In genomic region chr1:236604218-236605029, GRCh38 we compare ENCODE assay signal across 8 cellular contexts. TPM values are rescaled to one million over a fixed set of nuclear protein-coding genes. Genes with fewer than 3 reads are reported as not detected.
DNase-seq lines count a peak whose midpoint lies in the region; ATAC-seq and TF ChIP-seq lines count a peak whose summit lies in the region.

TSS of gene HEATR1 (minus strand) at chr1:236604516. CDS start at chr1:236604095, 421 bp downstream.

- H3K9me3 ChIP-seq in gastroesophageal sphincter (no peaks in the 10 kb centered on the region), neutrophil (no peaks in the 10 kb centered on the region)

- TF ChIP-seq EP300 in gastroesophageal sphincter (IDR thresholded peaks at IDR 0.05): no peak

- peak within 1 kb of the TSS; percentile 78 to 90 (median 86) for H3K27ac ChIP-seq in gastroesophageal sphincter
- peak within 1 kb of the TSS; percentile 65 for H3K27ac ChIP-seq in neutrophil
- peak within 1 kb of the TSS; percentile 20 for H3K27ac ChIP-seq in substantia nigra (ENCODE audit: low read depth, low read length, poor library complexity, severe bottlenecking)

- intact Hi-C loops in activated naive CD4-positive, alpha-beta T cell treated with anti-CD3 and anti-CD28 coated beads for 36 hours (cut with micrococcal nuclease): loop anchor here (1.0 to 5.0 kb wide), 6 partner anchors 80 to 958 kb away; partner anchors contain the start of genes ACTN2, GPR137B and MTR

- H3K9me3 Mint-ChIP-seq in activated naive CD4-positive, alpha-beta T cell treated with anti-CD3 and anti-CD28 coated beads for 36 hours: no peaks in the 10 kb centered on the region

- H3K27me3 ChIP-seq in gastroesophageal sphincter (no peaks in the 10 kb centered on the region), neutrophil (peaks cover 42% of the 10 kb centered on the region)

- peak within 1 kb of the TSS; percentile 88 for H3K27ac Mint-ChIP-seq in activated naive CD4-positive, alpha-beta T cell treated with anti-CD3 and anti-CD28 coated beads for 36 hours

- H3K27me3 Mint-ChIP-seq in activated naive CD4-positive, alpha-beta T cell treated with anti-CD3 and anti-CD28 coated beads for 36 hours (ENCODE audit: low read depth): peaks cover 7% of the 10 kb centered on the region

- peak; percentile 19 to 24 for TF ChIP-seq POLR2A in gastroesophageal sphincter (IDR thresholded peaks at IDR 0.05)

- 4 to 9% methylated on average over 12 to 19 of the region's 48 CpGs for WGBS in gastroesophageal sphincter (ENCODE audit: low coverage in 1 of 2), 2 donors

- CTCF ChIA-PET in activated naive CD4-positive, alpha-beta T cell treated with anti-CD3 and anti-CD28 coated beads for 36 hours (lab: Charles Lee): interaction anchor here (0.6 to 1.8 kb wide), 5 partner anchors 9 to 958 kb away, joined by 3 to 5 read pairs (median 3); no protein-coding TSS in a partner anchor

- no peak for TF ChIP-seq CTCF in HFF-Myc (IDR thresholded peaks at IDR 0.05; ENCODE audit: low read depth, low read length, missing control alignments)
- TF ChIP-seq CTCF in gastroesophageal sphincter (IDR thresholded peaks at IDR 0.05): no peak
- no peak for TF ChIP-seq CTCF in neutrophil (IDR thresholded peaks at IDR 0.05)

- H3K4me1 Mint-ChIP-seq in activated naive CD4-positive, alpha-beta T cell treated with anti-CD3 and anti-CD28 coated beads for 36 hours (ENCODE audit: low read depth): peaks cover 30% of the 10 kb centered on the region

- peak; percentile 96 for DNase-seq in GM03348 (ENCODE audit: low spot score)
- DNase-seq in HFF-Myc (ENCODE audit: extremely low read depth, low read depth): peak; percentile 91
- DNase-seq in NAMALWA (ENCODE audit: low spot score): peak; percentile 90
- DNase-seq in SK-N-DZ (ENCODE audit: low spot score): peak; percentile 94
- peak; percentile 93 for DNase-seq in activated naive CD4-positive, alpha-beta T cell treated with anti-CD3 and anti-CD28 coated beads for 36 hours
- DNase-seq in substantia nigra (lab: John Stamatoyannopoulos, UW): peak; percentile 60 to 96 (median 88)

- H3K36me3 ChIP-seq in gastroesophageal sphincter (peaks cover 0 to 31% of the 10 kb centered on the region in 2 donors), neutrophil (no peaks in the 10 kb centered on the region)

- peak within 1 kb of the TSS; percentile 97 for H3K4me3 Mint-ChIP-seq in activated naive CD4-positive, alpha-beta T cell treated with anti-CD3 and anti-CD28 coated beads for 36 hours

- H3K4me3 ChIP-seq in HFF-Myc (replicated peaks; ENCODE audit: low read depth, low read length): peak within 1 kb of the TSS; percentile 96
- peak within 1 kb of the TSS; percentile 67 to 88 for H3K4me3 ChIP-seq in gastroesophageal sphincter
- H3K4me3 ChIP-seq in neutrophil (ENCODE audit: low read depth in 1 of 2, low read length in 1 of 2): peak within 1 kb of the TSS; percentile 85 to 86

- H3K4me1 ChIP-seq in gastroesophageal sphincter (peaks cover 0 to 28% (median 6%) of the 10 kb centered on the region in 3 donors), neutrophil (ENCODE audit: control insufficient read depth in 1 of 2, insufficient read depth in 1 of 2, low read depth in 1 of 2, low read length in 1 of 2) (peaks cover 11% of the 10 kb centered on the region in 2 experiments)

- peaks cover 25% of the 10 kb centered on the region for H3K36me3 Mint-ChIP-seq in activated naive CD4-positive, alpha-beta T cell treated with anti-CD3 and anti-CD28 coated beads for 36 hours (ENCODE audit: low read depth)

- peak; percentile 98 for ATAC-seq in gastroesophageal sphincter

RNA-seq across cellular contexts. Expression of gene HEATR1, which starts in this region (rescaled TPM):
- polyA plus RNA-seq in SK-N-DZ (2014; cell fraction: cytosol; rRNA removed): 11.4 and 15.7 TPM in 2 replicates
- 23.2 and 25.4 TPM in 2 replicates for polyA plus RNA-seq in SK-N-DZ (2014; cell fraction: nucleus; rRNA removed)
- 10 to 100 TPM; 71.6 to 75.1 TPM for total RNA-seq in activated naive CD4-positive, alpha-beta T cell treated with anti-CD3 and anti-CD28 coated beads for 36 hours
- 10 to 100 TPM; 14.8 to 23.8 (median 19.6) TPM for total RNA-seq in gastroesophageal sphincter

Comparison
In these comparisons a context has a peak if more than half of its experiments do, and no peak if none do; other contexts are left out.
1. Peak in every context shown above with its lines: DNase-seq, ATAC-seq, H3K4me3 ChIP-seq and H3K27ac ChIP-seq.
2. H3K27ac ChIP-seq: peak in every context shown above with its lines; median percentile 86 in gastroesophageal sphincter; 65 in neutrophil; 20 in substantia nigra.